In genomic region chr11:117597083-117597482, GRCh38 we compare ENCODE assay signal across 9 cellular contexts.
DNase-seq lines count a peak whose midpoint lies in the region; ATAC-seq and TF ChIP-seq lines count a peak whose summit lies in the region.
"Had no signal": no experiment of that assay in that cellular context is flagged by ENCODE, and none has a peak within 500 bp of the region (broad histone marks: within the 10 kb centered on the region; RNA-seq: fewer than 3 reads in every experiment).

No MANE protein-coding gene starts in this region.

- H3K27me3 ChIP-seq in Caco-2 (replicated peaks; ENCODE audit: control insufficient read depth, insufficient read depth, low read length) = peaks cover 2% of the 10 kb centered on the region
- H3K27me3 ChIP-seq in left lung = peaks cover 0 to 26% of the 10 kb centered on the region in 2 donors

- DNase-seq in Caco-2 (peak; percentile 76 to 85), LNCaP clone FGC (ENCODE audit: low read depth) (peak; percentile 32), left lung (peak in 1 of 2 donors; percentile 32), KG1 (lab: John Stamatoyannopoulos, UW) (no peak), cerebellar nuclear complex (lab: John Stamatoyannopoulos, UW) (no peak), NCI-H748 (lab: John Stamatoyannopoulos, UW; ENCODE audit: unreplicated experiment) (no peak)
- peak; percentile 81 for DNase-seq in activated naive CD4-positive, alpha-beta T cell treated with anti-CD3 and anti-CD28 coated beads, Interleukin-2, amount 10 ng/mL, durations not matched to agents 7 days and 5 days

- peak; percentile 55 for ATAC-seq in left lung
- no peak for ATAC-seq in HG03108 (IDR thresholded peaks at IDR 0.05; ENCODE audit: unreplicated experiment)

- H3K36me3 ChIP-seq in Caco-2 (ENCODE audit: control insufficient read depth, insufficient read depth, low read length) (no peaks in the 10 kb centered on the region), left lung (no peaks in the 10 kb centered on the region)
- H3K36me3 ChIP-seq: neutrophil had no signal

- intact Hi-C loops in Caco-2 (cut with micrococcal nuclease; ENCODE audit: unreplicated experiment) = no loop called here
- intact Hi-C loops in left lung (cut with DNase I) = no loop called here

- BruUV-seq in Caco-2 (replicated peaks; lab: Mats Ljungman, UMichigan) = no TSS peak

- POLR2A ChIA-PET in Caco-2 (lab: Charles Lee) = no interaction called here

- H3K4me3 ChIP-seq in Caco-2 (ENCODE audit: low read depth, low read length) = no peak overlapping the region
- no peak overlapping the region for H3K4me3 ChIP-seq in LNCaP clone FGC (ENCODE audit: low read depth, low read length)
- no peak overlapping the region for H3K4me3 ChIP-seq in left lung

- no peaks in the 10 kb centered on the region for H3K4me1 ChIP-seq in Caco-2
- H3K4me1 ChIP-seq in left lung = no peaks in the 10 kb centered on the region

- H3K4me1 Mint-ChIP-seq in Caco-2 (ENCODE audit: low read depth, unreplicated experiment) = no peaks in the 10 kb centered on the region
- H3K4me1 Mint-ChIP-seq in activated naive CD4-positive, alpha-beta T cell treated with anti-CD3 and anti-CD28 coated beads, Interleukin-2, amount 10 ng/mL, durations not matched to agents 7 days and 5 days = no peaks in the 10 kb centered on the region

- H3K4me3 Mint-ChIP-seq in Caco-2 (ENCODE audit: unreplicated experiment) = no peak overlapping the region
- no peak overlapping the region for H3K4me3 Mint-ChIP-seq in activated naive CD4-positive, alpha-beta T cell treated with anti-CD3 and anti-CD28 coated beads, Interleukin-2, amount 10 ng/mL, durations not matched to agents 7 days and 5 days

- CTCF ChIA-PET in Caco-2 (lab: Charles Lee) = no interaction called here
- CTCF ChIA-PET in activated naive CD4-positive, alpha-beta T cell treated with anti-CD3 and anti-CD28 coated beads, Interleukin-2, amount 10 ng/mL, durations not matched to agents 7 days and 5 days (lab: Charles Lee) = interaction anchor here (0.6 to 1.0 kb wide), 2 partner anchors 35 to 71 kb away, joined by 3 read pairs; no protein-coding TSS in a partner anchor

- H3K27ac Mint-ChIP-seq in Caco-2 (ENCODE audit: unreplicated experiment) = no peak overlapping the region
- H3K27ac Mint-ChIP-seq in activated naive CD4-positive, alpha-beta T cell treated with anti-CD3 and anti-CD28 coated beads, Interleukin-2, amount 10 ng/mL, durations not matched to agents 7 days and 5 days = no peak overlapping the region

- H3K9me3 ChIP-seq in Caco-2 (no peaks in the 10 kb centered on the region), left lung (no peaks in the 10 kb centered on the region)
- H3K9me3 ChIP-seq: neutrophil had no signal

- peaks cover 15% of the 10 kb centered on the region for H3K27me3 Mint-ChIP-seq in Caco-2 (ENCODE audit: insufficient read depth, unreplicated experiment)
- H3K27me3 Mint-ChIP-seq in activated naive CD4-positive, alpha-beta T cell treated with anti-CD3 and anti-CD28 coated beads, Interleukin-2, amount 10 ng/mL, durations not matched to agents 7 days and 5 days = peaks cover 33% of the 10 kb centered on the region

- no peaks in the 10 kb centered on the region for H3K9me3 Mint-ChIP-seq in Caco-2 (ENCODE audit: unreplicated experiment)
- H3K9me3 Mint-ChIP-seq in activated naive CD4-positive, alpha-beta T cell treated with anti-CD3 and anti-CD28 coated beads, Interleukin-2, amount 10 ng/mL, durations not matched to agents 7 days and 5 days = no peaks in the 10 kb centered on the region

- no peak for TF ChIP-seq CTCF in Caco-2 (IDR thresholded peaks at IDR 0.05; ENCODE audit: insufficient read depth in 1 of 2, low read depth in 1 of 2, low read length in 1 of 2, severe bottlenecking in 1 of 2, unreplicated experiment in 1 of 2)
- TF ChIP-seq CTCF in LNCaP clone FGC (IDR thresholded peaks at IDR 0.05; ENCODE audit: control insufficient read depth, extremely low read depth, insufficient read depth) = no peak
- TF ChIP-seq CTCF in left lung (IDR thresholded peaks at IDR 0.05) = no peak

- H3K27ac ChIP-seq in left lung = no peak overlapping the region
- H3K27ac ChIP-seq: neutrophil had no signal

- no peaks in the 10 kb centered on the region for H3K36me3 Mint-ChIP-seq in Caco-2 (ENCODE audit: insufficient read depth, unreplicated experiment)
- no peaks in the 10 kb centered on the region for H3K36me3 Mint-ChIP-seq in activated naive CD4-positive, alpha-beta T cell treated with anti-CD3 and anti-CD28 coated beads, Interleukin-2, amount 10 ng/mL, durations not matched to agents 7 days and 5 days

Comparison
In these comparisons a context has a peak if more than half of its experiments do, and no peak if none do; other contexts are left out.
1. DNase-seq: peak in Caco-2 (2 of 2), LNCaP clone FGC (single experiment) and activated naive CD4-positive, alpha-beta T cell treated with anti-CD3 and anti-CD28 coated beads, Interleukin-2, amount 10 ng/mL, durations not matched to agents 7 days and 5 days (single experiment); none in KG1 (single experiment), cerebellar nuclear complex (0 of 2) and NCI-H748 (single experiment).